Comparison of ENCODE assay signal across 8 cellular contexts in genomic region chr2:28821295-28821958, GRCh38. TPM values are rescaled to one million over a fixed set of nuclear protein-coding genes. Genes with fewer than 3 reads are reported as not detected.
A peak's percentile ranks its signal among the peaks of the same experiment; 100 is the strongest.
DNase-seq lines count a peak whose midpoint lies in the region; ATAC-seq, FAIRE-seq and TF ChIP-seq lines count a peak whose summit lies in the region.

No MANE protein-coding gene starts in this region.

- peak; percentile 45 for FAIRE-seq in kidney (lab: Jason Lieb, UNC)

- no peak for DNase-seq in Right ventricle myocardium superior
- DNase-seq in cardiac septum (ENCODE audit: low spot score) = no peak
- peak; percentile 79 for DNase-seq in NB4 (ENCODE audit: low read depth)
- peak; percentile 45 for DNase-seq in T-helper 9 cell
- DNase-seq in brain pericyte (ENCODE audit: low read depth, low spot score) = peak; percentile 27
- no peak for DNase-seq in kidney
- peak; percentile 39 to 49 for DNase-seq in stimulated activated CD4-positive, alpha-beta T cell treated with anti-CD3 and anti-CD28 coated beads, Interleukin-4, amount 100 ng/mL, for 48 hours (ENCODE audit: low read depth in 2 of 2)
- DNase-seq in GOT3 (lab: John Stamatoyannopoulos, UW) = no peak

- no peak overlapping the region for H3K27ac ChIP-seq in kidney (ENCODE audit: low read depth in 2 of 2, low read length in 2 of 2)

- no peak for TF ChIP-seq POLR2A in NB4 (IDR thresholded peaks at IDR 0.05; ENCODE audit: extremely low read depth, insufficient read length)

- peak; percentile 71 for ATAC-seq in Right ventricle myocardium superior (ENCODE audit: poor library complexity)

- H3K9me3 ChIP-seq in kidney (ENCODE audit: control insufficient read depth in 1 of 2, low read length in 2 of 2) = no peaks in the 10 kb centered on the region

- intact Hi-C loops in Right ventricle myocardium superior (cut with DNase I) = no loop called here
- intact Hi-C loops in cardiac septum (cut with DNase I) = loop anchor here (5.0 to 10.0 kb wide), 2 partner anchors 254 to 373 kb away; no protein-coding TSS in a partner anchor
- intact Hi-C loops in kidney (cut with DNase I) = no loop called here

- no peaks in the 10 kb centered on the region for H3K36me3 ChIP-seq in kidney (ENCODE audit: control insufficient read depth in 1 of 2, insufficient read depth in 2 of 2, low read length in 2 of 2)

- no peak overlapping the region for H3K9ac ChIP-seq in kidney (ENCODE audit: low read length in 2 of 2)

- TF ChIP-seq CTCF in NB4 (IDR thresholded peaks at IDR 0.05; ENCODE audit: low read depth, low read length) (peak; percentile 43), kidney (IDR thresholded peaks at IDR 0.05; ENCODE audit: borderline replicate concordance, extremely low read depth, insufficient read depth) (peak; percentile 63)

- no peak overlapping the region for H3K4me3 ChIP-seq in NB4 (ENCODE audit: low read depth, low read length)
- no peak overlapping the region for H3K4me3 ChIP-seq in kidney (ENCODE audit: low read length in 2 of 2)

- H3K4me1 ChIP-seq in kidney (ENCODE audit: control insufficient read depth in 1 of 2, insufficient read depth in 1 of 2, low read depth in 1 of 2, low read length in 2 of 2) = no peaks in the 10 kb centered on the region

RNA-seq across cellular contexts. Expression of gene SPDYA, which starts 10.8 kb away (rescaled TPM):
- total RNA-seq in Right ventricle myocardium superior = 0.24 TPM
- total RNA-seq in cardiac septum = 0.92 TPM
- 1.6 TPM for total RNA-seq in kidney
- not detected for polyA plus RNA-seq in kidney (ENCODE audit: insufficient read depth, low read depth, low replicate concordance)

RNA-seq across cellular contexts. Expression of gene TRMT61B, which starts 48.7 kb away (rescaled TPM):
- total RNA-seq in Right ventricle myocardium superior = 22.2 TPM
- 18.2 TPM for total RNA-seq in cardiac septum
- 14.4 TPM for total RNA-seq in kidney
- polyA plus RNA-seq in kidney (ENCODE audit: insufficient read depth, low read depth, low replicate concordance) = 18.4 TPM

Comparison
In these comparisons a context has a peak if more than half of its experiments do, and no peak if none do; other contexts are left out.
1. DNase-seq: peak in NB4 (single experiment), T-helper 9 cell (single experiment), brain pericyte (single experiment) and stimulated activated CD4-positive, alpha-beta T cell treated with anti-CD3 and anti-CD28 coated beads, Interleukin-4, amount 100 ng/mL, for 48 hours (2 of 2); none in Right ventricle myocardium superior (single experiment), cardiac septum (single experiment), kidney (single experiment) and GOT3 (single experiment).